ENCODE assay signal across 16 cellular contexts in genomic region chr3:58129041-58129440, GRCh38.
"Had no signal": no experiment of that assay in that cellular context is flagged by ENCODE, and none has a peak within 500 bp of the region (broad histone marks: within the 10 kb centered on the region; RNA-seq: fewer than 3 reads in every experiment).

No MANE protein-coding gene starts in this region.

- DNase-seq: activated CD4-positive, alpha-beta T cell treated with anti-CD3 and anti-CD28 coated beads for 1 hour; activated naive CD4-positive, alpha-beta T cell treated with Interleukin-2 at 50 U/mL for 16 hours; activated naive CD8-positive, alpha-beta T cell treated with anti-CD3 and anti-CD28 coated beads, Interleukin-2, amount 50 U/mL, for 24 hours; caudate nucleus; colonic mucosa; heart right ventricle; mammary epithelial cell; mucosa of descending colon; psoas muscle; stimulated activated CD4-positive, alpha-beta T cell treated with anti-CD3 and anti-CD28 coated beads, Interleukin-15, amount 100 ng/mL, for 24 hours; stimulated activated CD4-positive, alpha-beta T cell treated with anti-CD3 and anti-CD28 coated beads, Interleukin-4, amount 100 ng/mL, for 24 hours; stimulated activated naive CD8-positive, alpha-beta T cell treated with anti-CD3 and anti-CD28 coated beads, Interleukin-15, amount 100 ng/mL, for 72 hours; uterus had no signal

- H3K27me3 ChIP-seq: colonic mucosa, heart right ventricle, uterus had no signal

- H3K27ac Mint-ChIP-seq: activated naive CD8-positive, alpha-beta T cell treated with anti-CD3 and anti-CD28 coated beads, Interleukin-2, amount 50 U/mL, for 24 hours; activated T-helper 1 cell treated with anti-CD3 and anti-CD28 coated beads, Interleukin-12 subunit alpha, Interleukin-12 subunit beta, Interleukin-2, Interleukin-4 antibody, amounts not matched to agents 30 ng/mL and 10 ng/mL and 1 ng/mL, durations not matched to agents 14 hours and 24 hours and 36 hours; natural killer cell treated with Interleukin-12 subunit alpha and Interleukin-12 subunit beta and Interleukin-15 and Interleukin-18, amount 100 ng/mL, for 72 hours had no signal

- H3K9me3 ChIP-seq: colonic mucosa, heart right ventricle, mucosa of descending colon, uterus had no signal

- H3K36me3 ChIP-seq: uterus had no signal

- H3K4me3 Mint-ChIP-seq: activated naive CD8-positive, alpha-beta T cell treated with anti-CD3 and anti-CD28 coated beads, Interleukin-2, amount 50 U/mL, for 24 hours; activated T-helper 1 cell treated with anti-CD3 and anti-CD28 coated beads, Interleukin-12 subunit alpha, Interleukin-12 subunit beta, Interleukin-2, Interleukin-4 antibody, amounts not matched to agents 30 ng/mL and 10 ng/mL and 1 ng/mL, durations not matched to agents 14 hours and 24 hours and 36 hours; natural killer cell treated with Interleukin-12 subunit alpha and Interleukin-12 subunit beta and Interleukin-15 and Interleukin-18, amount 100 ng/mL, for 72 hours; stimulated activated naive CD8-positive, alpha-beta T cell treated with anti-CD3 and anti-CD28 coated beads, Interleukin-15, amount 100 ng/mL, for 72 hours had no signal

- H3K36me3 Mint-ChIP-seq: natural killer cell treated with Interleukin-12 subunit alpha and Interleukin-12 subunit beta and Interleukin-15 and Interleukin-18, amount 100 ng/mL, for 72 hours had no signal

- H3K9me3 Mint-ChIP-seq: activated naive CD8-positive, alpha-beta T cell treated with anti-CD3 and anti-CD28 coated beads, Interleukin-2, amount 50 U/mL, for 24 hours; activated T-helper 1 cell treated with anti-CD3 and anti-CD28 coated beads, Interleukin-12 subunit alpha, Interleukin-12 subunit beta, Interleukin-2, Interleukin-4 antibody, amounts not matched to agents 30 ng/mL and 10 ng/mL and 1 ng/mL, durations not matched to agents 14 hours and 24 hours and 36 hours; natural killer cell treated with Interleukin-12 subunit alpha and Interleukin-12 subunit beta and Interleukin-15 and Interleukin-18, amount 100 ng/mL, for 72 hours had no signal

- H3K4me3 ChIP-seq: colonic mucosa, heart right ventricle, mucosa of descending colon, psoas muscle, uterus had no signal

- H3K4me1 ChIP-seq: colonic mucosa, heart right ventricle, psoas muscle, uterus had no signal

- H3K27ac ChIP-seq: colonic mucosa, heart right ventricle, psoas muscle had no signal

- ATAC-seq: activated naive CD8-positive, alpha-beta T cell treated with anti-CD3 and anti-CD28 coated beads, Interleukin-2, amount 50 U/mL, for 24 hours; heart right ventricle; left lobe of liver; mucosa of descending colon; psoas muscle; stimulated activated naive CD8-positive, alpha-beta T cell treated with anti-CD3 and anti-CD28 coated beads, Interleukin-15, amount 100 ng/mL, for 72 hours had no signal
